ENCODE assay signal across 16 cellular contexts in the genomic region with DNA sequence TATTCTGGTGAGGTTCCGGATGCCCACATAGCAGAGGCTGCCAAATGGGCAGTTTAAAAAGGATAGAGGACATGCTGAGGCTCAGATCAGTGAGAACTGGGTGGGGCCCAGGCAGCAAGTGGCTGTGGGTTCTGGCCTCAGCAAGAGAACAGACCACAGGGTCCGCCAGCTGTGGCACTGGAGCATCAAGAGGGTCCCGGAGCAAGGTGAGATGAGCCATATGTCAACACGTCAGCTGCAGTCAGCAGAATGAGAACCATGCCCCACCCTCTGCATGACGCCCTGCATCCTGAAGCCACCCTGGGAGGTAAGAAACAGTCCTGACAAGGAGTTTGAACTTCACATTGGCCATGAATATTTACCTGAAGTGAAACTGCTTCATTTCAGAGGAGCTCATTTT. TPM values are rescaled to one million over a fixed set of nuclear protein-coding genes. Genes with fewer than 3 reads are reported as not detected.
A peak's percentile ranks its signal among the peaks of the same experiment; 100 is the strongest.
DNase-seq lines count a peak whose midpoint lies in the region; ATAC-seq and TF ChIP-seq lines count a peak whose summit lies in the region.
"Had no signal": no experiment of that assay in that cellular context is flagged by ENCODE, and none has a peak within 500 bp of the region (broad histone marks: within the 10 kb centered on the region; RNA-seq: fewer than 3 reads in every experiment).

No MANE protein-coding gene starts in this region.

- no peaks in the 10 kb centered on the region for H3K36me3 Mint-ChIP-seq in activated T-cell treated with anti-CD3 and anti-CD28 coated beads, Interleukin-2, amount 50 U/mL, for 72 hours (ENCODE audit: insufficient read depth in 2 of 2)
- peaks cover 2% of the 10 kb centered on the region for H3K36me3 Mint-ChIP-seq in activated naive CD8-positive, alpha-beta T cell

- no peaks in the 10 kb centered on the region for H3K9me3 Mint-ChIP-seq in activated T-cell treated with anti-CD3 and anti-CD28 coated beads, Interleukin-2, amount 50 U/mL, for 72 hours
- H3K9me3 Mint-ChIP-seq in activated naive CD8-positive, alpha-beta T cell (ENCODE audit: low read depth) = no peaks in the 10 kb centered on the region
- no peaks in the 10 kb centered on the region for H3K9me3 Mint-ChIP-seq in stimulated activated naive CD8-positive, alpha-beta T cell treated with anti-CD3 and anti-CD28 coated beads, Interleukin-15, amount 100 ng/mL, for 72 hours

- TF ChIP-seq POLR2A in GM18505 (IDR thresholded peaks at IDR 0.05; ENCODE audit: borderline replicate concordance, extremely low read depth, insufficient read depth, insufficient read length) = no peak

- no peaks in the 10 kb centered on the region for H3K36me3 ChIP-seq in mucosa of descending colon (ENCODE audit: low read depth)
- H3K36me3 ChIP-seq: heart left ventricle, right atrium auricular region had no signal

- DNase-seq in activated T-cell treated with anti-CD3 and anti-CD28 coated beads, Interleukin-2, amount 50 U/mL, for 72 hours = peak in 1 of 2 donors; percentile 23
- DNase-seq in activated T-cell treated with anti-CD3 and anti-CD28 coated beads for 4 hours = no peak
- peak in 2 of 3 donors; percentile 13 to 30 for DNase-seq in mucosa of descending colon
- no peak for DNase-seq in stimulated activated naive CD8-positive, alpha-beta T cell treated with anti-CD3 and anti-CD28 coated beads, Interleukin-15, amount 100 ng/mL, for 72 hours
- no peak for DNase-seq in NOMO-1 treated with DMSO at 0.1 percent for 48 hours (lab: John Stamatoyannopoulos, UW; ENCODE audit: unreplicated experiment)
- DNase-seq in NCI-H2196 (lab: John Stamatoyannopoulos, UW; ENCODE audit: unreplicated experiment) = no peak
- DNase-seq: effector CD8-positive, alpha-beta T cell; heart left ventricle had no signal

- H3K4me3 Mint-ChIP-seq in activated T-cell treated with anti-CD3 and anti-CD28 coated beads, Interleukin-2, amount 50 U/mL, for 72 hours = peak overlapping the region; percentile 82 to 83
- H3K4me3 Mint-ChIP-seq in activated naive CD8-positive, alpha-beta T cell = peak overlapping the region; percentile 55
- peak overlapping the region; percentile 65 to 80 for H3K4me3 Mint-ChIP-seq in stimulated activated naive CD8-positive, alpha-beta T cell treated with anti-CD3 and anti-CD28 coated beads, Interleukin-15, amount 100 ng/mL, for 72 hours

- H3K27me3 Mint-ChIP-seq in activated T-cell treated with anti-CD3 and anti-CD28 coated beads, Interleukin-2, amount 50 U/mL, for 72 hours (ENCODE audit: low read depth) = peaks cover 10% of the 10 kb centered on the region
- no peaks in the 10 kb centered on the region for H3K27me3 Mint-ChIP-seq in activated naive CD8-positive, alpha-beta T cell
- H3K27me3 Mint-ChIP-seq in stimulated activated naive CD8-positive, alpha-beta T cell treated with anti-CD3 and anti-CD28 coated beads, Interleukin-15, amount 100 ng/mL, for 72 hours = no peaks in the 10 kb centered on the region

- H3K27ac Mint-ChIP-seq in activated T-cell treated with anti-CD3 and anti-CD28 coated beads, Interleukin-2, amount 50 U/mL, for 72 hours = peak overlapping the region; percentile 48
- peak overlapping the region; percentile 30 for H3K27ac Mint-ChIP-seq in activated naive CD8-positive, alpha-beta T cell
- peak overlapping the region; percentile 9 to 99 for H3K27ac Mint-ChIP-seq in stimulated activated naive CD8-positive, alpha-beta T cell treated with anti-CD3 and anti-CD28 coated beads, Interleukin-15, amount 100 ng/mL, for 72 hours

- no peaks in the 10 kb centered on the region for H3K9me3 ChIP-seq in mucosa of descending colon
- H3K9me3 ChIP-seq: heart left ventricle, right atrium auricular region had no signal

- no peaks in the 10 kb centered on the region for H3K4me1 ChIP-seq in mucosa of descending colon (ENCODE audit: low read depth)
- H3K4me1 ChIP-seq: right atrium auricular region had no signal

- TF ChIP-seq CTCF in mucosa of descending colon (IDR thresholded peaks at IDR 0.05) = no peak

- peaks cover 58% of the 10 kb centered on the region for H3K4me1 Mint-ChIP-seq in activated T-cell treated with anti-CD3 and anti-CD28 coated beads, Interleukin-2, amount 50 U/mL, for 72 hours (ENCODE audit: low read depth)
- H3K4me1 Mint-ChIP-seq in activated naive CD8-positive, alpha-beta T cell (ENCODE audit: low read depth) = peaks cover 54% of the 10 kb centered on the region
- H3K4me1 Mint-ChIP-seq in stimulated activated naive CD8-positive, alpha-beta T cell treated with anti-CD3 and anti-CD28 coated beads, Interleukin-15, amount 100 ng/mL, for 72 hours = peaks cover 56% of the 10 kb centered on the region

- no peak overlapping the region for H3K4me3 ChIP-seq in mucosa of descending colon
- H3K4me3 ChIP-seq: heart left ventricle, right atrium auricular region had no signal

- intact Hi-C loops in mucosa of descending colon (cut with DNase I, micrococcal nuclease) = no loop called here

- ATAC-seq in activated T-cell treated with anti-CD3 and anti-CD28 coated beads, Interleukin-2, amount 50 U/mL, for 72 hours (replicated peaks in 1 of 2) = no peak
- ATAC-seq in mucosa of descending colon (peak; percentile 46), GM18505 (IDR thresholded peaks at IDR 0.05; ENCODE audit: unreplicated experiment) (no peak)
- ATAC-seq in stimulated activated naive CD8-positive, alpha-beta T cell treated with anti-CD3 and anti-CD28 coated beads, Interleukin-15, amount 100 ng/mL, for 72 hours = no peak
- ATAC-seq: heart left ventricle had no signal

RNA-seq across cellular contexts. Expression of a gene that starts 20.1 kb away (rescaled TPM):
- total RNA-seq in activated T-cell treated with anti-CD3 and anti-CD28 coated beads, Interleukin-2, amount 50 U/mL, for 72 hours = 100 to 1,000 TPM in 1 of 2 donors, 10 to 100 TPM in 1; 63.3 to 178 TPM
- 10 to 100 TPM in 2 of 3 donors, 1 to 10 TPM in 1; 8.4 to 20.6 (median 13.7) TPM for total RNA-seq in mucosa of descending colon
- total RNA-seq: fibroblast of lung, kidney epithelial cell had no signal

RNA-seq across cellular contexts. Expression of a gene that starts 30.3 kb away (rescaled TPM):
- total RNA-seq in activated T-cell treated with anti-CD3 and anti-CD28 coated beads, Interleukin-2, amount 50 U/mL, for 72 hours = 1 to 10 TPM; 7.6 to 8.4 TPM
- 1 to 10 TPM in 2 of 3 donors, not detected in 1; 1.3 to 3.1 TPM for total RNA-seq in mucosa of descending colon
- total RNA-seq: kidney epithelial cell, mesenteric fat pad, right atrium auricular region, subcutaneous adipose tissue had no signal

RNA-seq across cellular contexts. Expression of a gene that starts 31.6 kb away (rescaled TPM):
- 1 to 10 TPM in 1 of 2 donors, under 1 TPM in 1; 0.46 to 1.8 TPM for total RNA-seq in activated T-cell treated with anti-CD3 and anti-CD28 coated beads, Interleukin-2, amount 50 U/mL, for 72 hours
- total RNA-seq in mucosa of descending colon = not detected
- total RNA-seq: fibroblast of lung, kidney epithelial cell, mesenteric fat pad, right atrium auricular region, RPMI7951, subcutaneous adipose tissue had no signal

RNA-seq across cellular contexts. Expression of a gene that starts 43.2 kb away (rescaled TPM):
- not detected for total RNA-seq in activated T-cell treated with anti-CD3 and anti-CD28 coated beads, Interleukin-2, amount 50 U/mL, for 72 hours
- total RNA-seq in mucosa of descending colon = not detected
- total RNA-seq: fibroblast of lung, heart left ventricle, kidney epithelial cell, mesenteric fat pad, right atrium auricular region, RPMI7951, subcutaneous adipose tissue had no signal

Comparison
In these comparisons a context has a peak if more than half of its experiments do, and no peak if none do; other contexts are left out.
1. DNase-seq: peak in mucosa of descending colon (2 of 3); none in activated T-cell treated with anti-CD3 and anti-CD28 coated beads for 4 hours (single experiment), stimulated activated naive CD8-positive, alpha-beta T cell treated with anti-CD3 and anti-CD28 coated beads, Interleukin-15, amount 100 ng/mL, for 72 hours (0 of 2), NOMO-1 treated with DMSO at 0.1 percent for 48 hours (single experiment) and NCI-H2196 (single experiment).
2. Peak in every context shown above with its lines, with median percentiles within 50 percentile points of each other: H3K27ac Mint-ChIP-seq and H3K4me3 Mint-ChIP-seq.